Comparison of ENCODE assay signal across 32 cellular contexts in the genomic region with DNA sequence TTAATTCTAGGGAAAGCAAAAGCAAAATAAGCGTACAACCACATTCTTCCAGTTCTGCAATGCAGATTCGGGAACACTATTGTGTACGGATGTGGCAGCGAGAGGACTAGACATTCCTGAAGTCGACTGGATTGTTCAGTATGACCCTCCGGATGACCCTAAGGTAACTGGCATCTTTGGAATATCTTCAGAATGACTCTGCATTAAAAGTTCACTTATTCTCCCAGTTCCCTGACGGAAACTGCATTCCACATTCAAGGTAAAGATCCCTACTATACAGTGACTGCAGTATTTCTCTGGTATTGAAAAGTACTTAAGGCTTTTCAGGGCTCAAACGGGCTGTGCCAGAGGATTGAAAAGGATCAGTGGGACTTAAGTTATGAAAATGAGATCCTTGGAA.
"Had no signal": no experiment of that assay in that cellular context is flagged by ENCODE, and none has a peak within 500 bp of the region (broad histone marks: within the 10 kb centered on the region; RNA-seq: fewer than 3 reads in every experiment).

No MANE protein-coding gene starts in this region.

- H3K27me3 Mint-ChIP-seq: activated CD4-positive, alpha-beta T cell treated with anti-CD3 and anti-CD28 coated beads for 36 hours; activated CD8-positive, alpha-beta memory T cell treated with anti-CD3 and anti-CD28 coated beads, Interleukin-2, amount 10 ng/mL, durations not matched to agents 7 days and 5 days; activated naive CD8-positive, alpha-beta T cell treated with anti-CD3 and anti-CD28 coated beads for 36 hours; naive thymus-derived CD8-positive, alpha-beta T cell; stimulated activated naive CD8-positive, alpha-beta T cell treated with anti-CD3 and anti-CD28 coated beads, Interleukin-15, Interleukin-2, amounts not matched to agents 100 ng/mL and 50 ng/mL, for 24 hours; type B pancreatic cell had no signal

- H3K4me1 Mint-ChIP-seq: activated CD8-positive, alpha-beta memory T cell treated with anti-CD3 and anti-CD28 coated beads, Interleukin-2, amount 10 ng/mL, durations not matched to agents 7 days and 5 days; activated naive CD8-positive, alpha-beta T cell treated with anti-CD3 and anti-CD28 coated beads for 36 hours; neural crest cell had no signal

- ATAC-seq: activated CD4-positive, alpha-beta T cell treated with anti-CD3 and anti-CD28 coated beads for 36 hours; activated CD8-positive, alpha-beta memory T cell treated with anti-CD3 and anti-CD28 coated beads, Interleukin-2, amount 10 ng/mL, durations not matched to agents 7 days and 5 days; activated CD8-positive, alpha-beta T cell treated with anti-CD3 and anti-CD28 coated beads, Interleukin-2, amount 10 ng/mL, durations not matched to agents 7 days and 5 days; left colon; naive thymus-derived CD8-positive, alpha-beta T cell; pancreas; stimulated activated effector memory CD8-positive, alpha-beta T cell treated with anti-CD3 and anti-CD28 coated beads, Interleukin-12 subunit alpha, Interleukin-12 subunit beta, amount 100 ng/mL, for 72 hours had no signal

- DNase-seq: activated CD4-positive, alpha-beta T cell treated with anti-CD3 and anti-CD28 coated beads for 36 hours; activated CD4-positive, CD25-positive, alpha-beta regulatory T cell; activated CD8-positive, alpha-beta memory T cell treated with anti-CD3 and anti-CD28 coated beads, Interleukin-2, amount 10 ng/mL, durations not matched to agents 7 days and 5 days; activated CD8-positive, alpha-beta T cell treated with anti-CD3 and anti-CD28 coated beads, Interleukin-2, amount 10 ng/mL, durations not matched to agents 7 days and 5 days; activated effector memory CD4-positive, alpha-beta T cell treated with anti-CD3 and anti-CD28 coated beads, Interleukin-2, amount 50 U/mL, for 16 hours; activated naive CD4-positive, alpha-beta T cell treated with anti-CD3 and anti-CD28 coated beads for 36 hours; activated naive CD8-positive, alpha-beta T cell treated with anti-CD3 and anti-CD28 coated beads for 36 hours; adrenal gland; brain microvascular endothelial cell; dorsolateral prefrontal cortex; effector memory CD4-positive, alpha-beta T cell; glutamatergic neuron; islet precursor cell; left colon; mammary epithelial cell; midbrain; naive thymus-derived CD8-positive, alpha-beta T cell; nucleus accumbens; pancreas; sigmoid colon; small intestine; stimulated activated CD4-positive, alpha-beta T cell treated with anti-CD3 and anti-CD28 coated beads, Interleukin-4, amount 100 ng/mL, for 24 hours had no signal

- H3K4me1 ChIP-seq: adrenal gland, ascending aorta, pancreas, prostate gland, sigmoid colon, vagina had no signal

- H3K27me3 ChIP-seq: adrenal gland, ascending aorta, brain microvascular endothelial cell, dorsolateral prefrontal cortex, pancreas, sigmoid colon, vagina had no signal

- H3K9me3 Mint-ChIP-seq: activated naive CD4-positive, alpha-beta T cell treated with anti-CD3 and anti-CD28 coated beads for 36 hours; activated naive CD8-positive, alpha-beta T cell treated with anti-CD3 and anti-CD28 coated beads for 36 hours; neural crest cell; stimulated activated effector memory CD8-positive, alpha-beta T cell treated with anti-CD3 and anti-CD28 coated beads, Interleukin-12 subunit alpha, Interleukin-12 subunit beta, amount 100 ng/mL, for 72 hours; stimulated activated naive CD8-positive, alpha-beta T cell treated with anti-CD3 and anti-CD28 coated beads, Interleukin-15, Interleukin-2, amounts not matched to agents 100 ng/mL and 50 ng/mL, for 24 hours; type B pancreatic cell had no signal

- H3K27ac Mint-ChIP-seq: activated CD8-positive, alpha-beta memory T cell treated with anti-CD3 and anti-CD28 coated beads, Interleukin-2, amount 10 ng/mL, durations not matched to agents 7 days and 5 days; activated CD8-positive, alpha-beta T cell treated with anti-CD3 and anti-CD28 coated beads, Interleukin-2, amount 10 ng/mL, durations not matched to agents 7 days and 5 days; activated naive CD4-positive, alpha-beta T cell treated with anti-CD3 and anti-CD28 coated beads for 36 hours; activated naive CD8-positive, alpha-beta T cell treated with anti-CD3 and anti-CD28 coated beads for 36 hours; stimulated activated effector memory CD8-positive, alpha-beta T cell treated with anti-CD3 and anti-CD28 coated beads, Interleukin-12 subunit alpha, Interleukin-12 subunit beta, amount 100 ng/mL, for 72 hours; stimulated activated naive CD8-positive, alpha-beta T cell treated with anti-CD3 and anti-CD28 coated beads, Interleukin-15, Interleukin-2, amounts not matched to agents 100 ng/mL and 50 ng/mL, for 24 hours; type B pancreatic cell had no signal

- H3K4me3 ChIP-seq: adrenal gland, ascending aorta, coronary artery, dorsolateral prefrontal cortex, pancreas, prostate gland, sigmoid colon, thoracic aorta, vagina had no signal

- FAIRE-seq: frontal cortex, pancreas, small intestine had no signal

- H3K27ac ChIP-seq: adrenal gland, ascending aorta, brain microvascular endothelial cell, coronary artery, dorsolateral prefrontal cortex, pancreas, prostate gland, sigmoid colon, thoracic aorta, vagina had no signal

- H3K4me3 Mint-ChIP-seq: activated CD4-positive, alpha-beta T cell treated with anti-CD3 and anti-CD28 coated beads for 36 hours; activated CD8-positive, alpha-beta memory T cell treated with anti-CD3 and anti-CD28 coated beads, Interleukin-2, amount 10 ng/mL, durations not matched to agents 7 days and 5 days; activated CD8-positive, alpha-beta T cell treated with anti-CD3 and anti-CD28 coated beads, Interleukin-2, amount 10 ng/mL, durations not matched to agents 7 days and 5 days; activated naive CD4-positive, alpha-beta T cell treated with anti-CD3 and anti-CD28 coated beads for 36 hours; activated naive CD8-positive, alpha-beta T cell treated with anti-CD3 and anti-CD28 coated beads for 36 hours; neural crest cell; stimulated activated effector memory CD8-positive, alpha-beta T cell treated with anti-CD3 and anti-CD28 coated beads, Interleukin-12 subunit alpha, Interleukin-12 subunit beta, amount 100 ng/mL, for 72 hours; stimulated activated naive CD8-positive, alpha-beta T cell treated with anti-CD3 and anti-CD28 coated beads, Interleukin-15, Interleukin-2, amounts not matched to agents 100 ng/mL and 50 ng/mL, for 24 hours; type B pancreatic cell had no signal

- H3K9me3 ChIP-seq: adrenal gland, ascending aorta, pancreas, prostate gland, sigmoid colon, thoracic aorta, vagina had no signal
